Comparison of ENCODE assay signal across 8 cellular contexts in genomic region chr17:21253646-21254441, GRCh38. TPM values are rescaled to one million over a fixed set of nuclear protein-coding genes. Genes with fewer than 3 reads are reported as not detected.
DNase-seq lines count a peak whose midpoint lies in the region; ATAC-seq and TF ChIP-seq lines count a peak whose summit lies in the region.

No MANE protein-coding gene starts in this region.

- H3K36me3 Mint-ChIP-seq in nephron (ENCODE audit: low read depth): no peaks in the 10 kb centered on the region

- no peaks in the 10 kb centered on the region for H3K27me3 Mint-ChIP-seq in nephron (ENCODE audit: low read depth)

- no peaks in the 10 kb centered on the region for H3K27me3 ChIP-seq in duodenal mucosa (ENCODE audit: control insufficient read depth in 1 of 2, insufficient read depth in 2 of 2, low read length in 2 of 2)

- peak overlapping the region; percentile 54 to 76 (median 71) for H3K27ac Mint-ChIP-seq in nephron

- H3K4me3 Mint-ChIP-seq in nephron: peak overlapping the region; percentile 84 to 93 (median 90)

- H3K27ac ChIP-seq in duodenal mucosa (ENCODE audit: low read depth, low read length): no peak overlapping the region

- H3K9me3 ChIP-seq in duodenal mucosa (ENCODE audit: control insufficient read depth in 1 of 2, low read length in 2 of 2): no peaks in the 10 kb centered on the region

- peaks cover 9 to 17% of the 10 kb centered on the region in 2 donors for H3K4me1 ChIP-seq in duodenal mucosa (ENCODE audit: control insufficient read depth in 1 of 2, insufficient read depth in 2 of 2, low read length in 2 of 2)

- DNase-seq in Jurkat, Clone E6-1 (ENCODE audit: low read depth, low spot score): no peak
- DNase-seq in NAMALWA (ENCODE audit: low spot score): no peak
- no peak for DNase-seq in NCI-H69 (lab: John Stamatoyannopoulos, UW)
- DNase-seq in AG08395 (ENCODE audit: low spot score): no peak

- no peaks in the 10 kb centered on the region for H3K4me1 Mint-ChIP-seq in nephron

- peak overlapping the region; percentile 50 for H3K4me3 ChIP-seq in Jurkat, Clone E6-1 (ENCODE audit: low read length)
- H3K4me3 ChIP-seq in duodenal mucosa (ENCODE audit: low read depth in 1 of 2, low read length in 2 of 2): peak overlapping the region; percentile 61 to 63

- no peaks in the 10 kb centered on the region for H3K9me3 Mint-ChIP-seq in nephron

- TF ChIP-seq CTCF in nephron (IDR thresholded peaks at IDR 0.05; ENCODE audit: unreplicated experiment in 3 of 3): no peak

- H3K36me3 ChIP-seq in duodenal mucosa (ENCODE audit: control insufficient read depth in 1 of 2, insufficient read depth in 2 of 2, low read length in 2 of 2): no peaks in the 10 kb centered on the region

- ATAC-seq in GM18870 (IDR thresholded peaks at IDR 0.05; ENCODE audit: unreplicated experiment) (peak; percentile 11), HG03571 (IDR thresholded peaks at IDR 0.05; ENCODE audit: unreplicated experiment) (no peak)

- H3K9ac ChIP-seq in duodenal mucosa (ENCODE audit: low read depth in 1 of 2, low read length in 2 of 2): peak overlapping the region; percentile 2 to 40

RNA-seq across cellular contexts. Expression of gene NATD1, which starts 0.6 kb away (rescaled TPM):
- 3.1 TPM for polyA plus RNA-seq in Jurkat, Clone E6-1 (2012; ENCODE audit: insufficient read depth, insufficient read length)

RNA-seq across cellular contexts. Expression of gene MAP2K3, which starts 30.7 kb away (rescaled TPM):
- 36.6 TPM for polyA plus RNA-seq in Jurkat, Clone E6-1 (2012; ENCODE audit: insufficient read depth, insufficient read length)

RNA-seq across cellular contexts. Expression of gene TMEM11, which starts 39.9 kb away (rescaled TPM):
- polyA plus RNA-seq in Jurkat, Clone E6-1 (2012; ENCODE audit: insufficient read depth, insufficient read length): 39.6 TPM
